ENCODE assay signal across 1 cellular context in genomic region chr6:155123520-155123919, GRCh38.
TF ChIP-seq lines count a peak whose summit lies in the region.

No MANE protein-coding gene starts in this region.

TF ChIP-seq in HepG2, 621 proteins besides CTCF, POLR2A, EP300 and RAD21 (continued from another document):
- TF ChIP-seq ZNF879 (CRISPR knock-in tag; IDR thresholded peaks at IDR 0.05) (no peak), PITX1 (CRISPR knock-in tag; IDR thresholded peaks at IDR 0.05) (0 out of 2 replicates have a peak, but pooled peaks have one; percentile 5), ZNF142 (CRISPR knock-in tag; IDR thresholded peaks at IDR 0.05) (peak; percentile 82), XRCC5 (optimal IDR thresholded peaks at IDR 0.05; ENCODE audit: low read length) (peak; percentile 58), ZFX (CRISPR knock-in tag; IDR thresholded peaks at IDR 0.05; ENCODE audit: low read depth) (0 out of 2 replicates have a peak, but pooled peaks have one; percentile 38), CEBPB (IDR thresholded peaks at IDR 0.05; ENCODE audit: borderline replicate concordance, low read depth, low read length) (no peak), HNF4A (CRISPR knock-in tag; IDR thresholded peaks at IDR 0.05) (0 out of 2 replicates have a peak, but pooled peaks have one; percentile 33), ZNF784 (CRISPR knock-in tag; IDR thresholded peaks at IDR 0.05; ENCODE audit: borderline replicate concordance) (0 out of 2 replicates have a peak, but pooled peaks have one; percentile 29), ZNF598 (CRISPR knock-in tag; IDR thresholded peaks at IDR 0.05; ENCODE audit: borderline replicate concordance) (peak; percentile 32; the same call in 1 of the 2 replicates), HOXA9 (CRISPR knock-in tag; IDR thresholded peaks at IDR 0.05; ENCODE audit: borderline replicate concordance) (no peak), SALL1 (CRISPR knock-in tag; IDR thresholded peaks at IDR 0.05) (peak; percentile 56; the same call in 1 of the 2 replicates), ZNF687 (CRISPR knock-in tag; IDR thresholded peaks at IDR 0.05) (peak; percentile 45), ZNF292 (CRISPR knock-in tag; IDR thresholded peaks at IDR 0.05; ENCODE audit: borderline replicate concordance, low read depth) (peak; percentile 30; the same call in 1 of the 2 replicates), SOX5 (CRISPR knock-in tag; IDR thresholded peaks at IDR 0.05; ENCODE audit: borderline replicate concordance) (0 out of 2 replicates have a peak, but pooled peaks have one; percentile 20), HNF4G (IDR thresholded peaks at IDR 0.05; ENCODE audit: borderline replicate concordance, low read depth, low read length) (peak; percentile 16; the same call in 1 of the 2 replicates), HNF4G (CRISPR knock-in tag; IDR thresholded peaks at IDR 0.05; ENCODE audit: borderline replicate concordance, low read depth) (no peak), ZNF34 (CRISPR knock-in tag; IDR thresholded peaks at IDR 0.05; ENCODE audit: borderline replicate concordance) (no peak), JUNB (CRISPR knock-in tag; IDR thresholded peaks at IDR 0.05; ENCODE audit: borderline replicate concordance) (no peak), ZNF556 (CRISPR knock-in tag; IDR thresholded peaks at IDR 0.05; ENCODE audit: borderline replicate concordance) (no peak)
TF ChIP-seq in HepG2: peak in this region for 13.
